8 cellular contexts compared by ENCODE assay signal in the genomic region with DNA sequence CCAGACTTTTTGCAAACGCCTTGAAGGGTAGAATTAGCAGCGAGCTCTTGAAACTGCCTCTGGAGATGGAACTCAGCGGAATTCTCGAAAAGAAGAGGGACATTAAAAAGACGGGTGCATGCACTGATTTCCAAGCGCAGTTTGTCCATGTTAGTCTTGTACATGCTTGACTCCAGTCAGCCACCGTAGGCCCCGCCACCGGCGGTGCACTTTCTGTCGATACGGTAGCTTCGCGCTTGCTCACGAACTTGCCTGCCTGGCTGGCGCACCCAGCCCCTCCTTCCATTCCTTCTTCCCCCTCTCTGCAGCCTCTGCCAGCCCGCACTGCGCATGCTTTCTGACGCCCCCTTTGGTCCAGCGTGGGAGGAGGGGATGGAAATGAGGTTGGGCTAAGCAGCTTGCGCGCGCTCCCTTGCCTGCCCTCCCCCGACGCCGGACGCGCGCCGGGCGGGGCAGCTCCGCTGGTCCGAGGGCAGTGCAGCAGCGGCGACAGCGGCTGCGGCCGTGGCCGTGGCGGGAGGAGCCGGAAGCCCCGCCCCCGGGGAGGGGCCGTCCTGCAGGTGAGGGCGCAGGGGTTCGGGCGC. TPM values are rescaled to one million over a fixed set of nuclear protein-coding genes. Genes with fewer than 3 reads are reported as not detected.
DNase-seq lines count a peak whose midpoint lies in the region; ATAC-seq lines count a peak whose summit lies in the region.

A gene with protein sequence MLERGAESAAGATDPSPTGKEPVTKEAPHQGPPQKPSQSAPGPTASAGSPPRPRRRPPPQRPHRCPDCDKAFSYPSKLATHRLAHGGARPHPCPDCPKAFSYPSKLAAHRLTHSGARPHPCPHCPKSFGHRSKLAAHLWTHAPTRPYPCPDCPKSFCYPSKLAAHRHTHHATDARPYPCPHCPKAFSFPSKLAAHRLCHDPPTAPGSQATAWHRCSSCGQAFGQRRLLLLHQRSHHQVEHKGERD (plus strand): TSS at position 227 of the 584 bp plus-strand sequence. CDS start 1,235 bp downstream, outside the sequence.

- POLR2A ChIA-PET in activated CD8-positive, alpha-beta T cell treated with anti-CD3 and anti-CD28 coated beads, Interleukin-2, amount 10 ng/mL, durations not matched to agents 7 days and 5 days (lab: Charles Lee): interaction anchor here (0.5 to 1.9 kb wide), 12 partner anchors 8 to 402 kb away, joined by 3 to 13 read pairs (median 4); a partner anchor contains a TSS

- H3K4me3 Mint-ChIP-seq in activated CD8-positive, alpha-beta T cell treated with anti-CD3 and anti-CD28 coated beads, Interleukin-2, amount 10 ng/mL, durations not matched to agents 7 days and 5 days: peak within 1 kb of the TSS; percentile 87
- peak within 1 kb of the TSS; percentile 93 for H3K4me3 Mint-ChIP-seq in memory B cell

- no peaks in the 10 kb centered on the region for H3K9me3 Mint-ChIP-seq in activated CD8-positive, alpha-beta T cell treated with anti-CD3 and anti-CD28 coated beads, Interleukin-2, amount 10 ng/mL, durations not matched to agents 7 days and 5 days (ENCODE audit: insufficient read depth)
- peaks cover 1% of the 10 kb centered on the region for H3K9me3 Mint-ChIP-seq in memory B cell

- peak within 1 kb of the TSS; percentile 98 for H3K27ac Mint-ChIP-seq in activated CD8-positive, alpha-beta T cell treated with anti-CD3 and anti-CD28 coated beads, Interleukin-2, amount 10 ng/mL, durations not matched to agents 7 days and 5 days
- peak within 1 kb of the TSS; percentile 85 for H3K27ac Mint-ChIP-seq in memory B cell

- no peaks in the 10 kb centered on the region for H3K27me3 Mint-ChIP-seq in activated CD8-positive, alpha-beta T cell treated with anti-CD3 and anti-CD28 coated beads, Interleukin-2, amount 10 ng/mL, durations not matched to agents 7 days and 5 days (ENCODE audit: low read depth)
- H3K27me3 Mint-ChIP-seq in memory B cell: no peaks in the 10 kb centered on the region

- H3K4me1 Mint-ChIP-seq in activated CD8-positive, alpha-beta T cell treated with anti-CD3 and anti-CD28 coated beads, Interleukin-2, amount 10 ng/mL, durations not matched to agents 7 days and 5 days (ENCODE audit: low read depth): peaks cover 27% of the 10 kb centered on the region
- H3K4me1 Mint-ChIP-seq in memory B cell: peaks cover 12% of the 10 kb centered on the region

- DNase-seq in CD1c-positive myeloid dendritic cell (ENCODE audit: extremely low spot score): peak; percentile 96
- peak; percentile 91 for DNase-seq in NCI-H82 treated with DMSO at 0.1 percent for 48 hours (lab: John Stamatoyannopoulos, UW; ENCODE audit: unreplicated experiment)
- peak; percentile 91 for DNase-seq in activated CD8-positive, alpha-beta T cell treated with anti-CD3 and anti-CD28 coated beads, Interleukin-2, amount 10 ng/mL, durations not matched to agents 7 days and 5 days
- DNase-seq in effector CD8-positive, alpha-beta T cell (lab: John Stamatoyannopoulos, UW): peak; percentile 64
- DNase-seq in memory B cell (ENCODE audit: low spot score in 2 of 2): peak; percentile 76 to 77
- peak; percentile 71 for DNase-seq in stimulated activated CD8-positive, alpha-beta memory T cell treated with anti-CD3 and anti-CD28 coated beads, Interleukin-12 subunit alpha, Interleukin-12 subunit beta, amount 100 ng/mL, for 1 hour (ENCODE audit: low read depth)

- peaks cover 14% of the 10 kb centered on the region for H3K36me3 Mint-ChIP-seq in activated CD8-positive, alpha-beta T cell treated with anti-CD3 and anti-CD28 coated beads, Interleukin-2, amount 10 ng/mL, durations not matched to agents 7 days and 5 days (ENCODE audit: low read depth)
- peaks cover 4% of the 10 kb centered on the region for H3K36me3 Mint-ChIP-seq in memory B cell

- ATAC-seq in GM19395 (IDR thresholded peaks at IDR 0.05; ENCODE audit: unreplicated experiment) (peak; percentile 59), HG03565 (IDR thresholded peaks at IDR 0.05; ENCODE audit: unreplicated experiment) (peak; percentile 58), memory B cell (ENCODE audit: low read depth) (peak; percentile 64)
- peak; percentile 66 for ATAC-seq in activated CD8-positive, alpha-beta T cell treated with anti-CD3 and anti-CD28 coated beads, Interleukin-2, amount 10 ng/mL, durations not matched to agents 7 days and 5 days

- CTCF ChIA-PET in activated CD8-positive, alpha-beta T cell treated with anti-CD3 and anti-CD28 coated beads, Interleukin-2, amount 10 ng/mL, durations not matched to agents 7 days and 5 days (lab: Charles Lee): interaction anchor here (1.0 to 17.5 kb wide), 7 partner anchors 8 to 277 kb away, joined by 4 to 387 read pairs (median 23); a partner anchor contains a TSS

RNA-seq across cellular contexts. Expression of the gene that starts here (rescaled TPM):
- 1 to 10 TPM; 3.4 to 3.7 TPM for total RNA-seq in activated CD8-positive, alpha-beta T cell treated with anti-CD3 and anti-CD28 coated beads, Interleukin-2, amount 10 ng/mL, durations not matched to agents 7 days and 5 days

Comparison
In these comparisons a context has a peak if more than half of its experiments do, and no peak if none do; other contexts are left out.
1. Peak in every context shown above with its lines: DNase-seq and ATAC-seq.